ENCODE assay signal across 8 cellular contexts in genomic region chr16:22206847-22207714, GRCh38. TPM values are rescaled to one million over a fixed set of nuclear protein-coding genes. Genes with fewer than 3 reads are reported as not detected.
DNase-seq lines count a peak whose midpoint lies in the region; ATAC-seq, FAIRE-seq and TF ChIP-seq lines count a peak whose summit lies in the region.

No MANE protein-coding gene starts in this region.

- H3K36me3 Mint-ChIP-seq in endodermal cell (ENCODE audit: low read depth) (peaks cover 3% of the 10 kb centered on the region), mesothelial cell of epicardium (peaks cover 3% of the 10 kb centered on the region)

- peaks cover 6% of the 10 kb centered on the region for H3K27me3 ChIP-seq in endodermal cell (ENCODE audit: control insufficient read depth, insufficient read depth, low read length, poor library complexity, severe bottlenecking)

- H3K36me3 ChIP-seq in endodermal cell (ENCODE audit: control insufficient read depth, insufficient read depth, low read length), result no peaks in the 10 kb centered on the region

- H3K4me1 ChIP-seq in endodermal cell (ENCODE audit: control insufficient read depth, insufficient read depth, low read length), result no peaks in the 10 kb centered on the region

- H3K9me3 Mint-ChIP-seq in endodermal cell, result peaks cover 9% of the 10 kb centered on the region
- no peaks in the 10 kb centered on the region for H3K9me3 Mint-ChIP-seq in mesothelial cell of epicardium

- WGBS in endodermal cell (ENCODE audit: insufficient coverage in 1 of 2, insufficient read length in 1 of 2), 2 experiments, result 23 to 28% methylated on average over 22 to 35 of the region's 35 CpGs

- peak overlapping the region; percentile 41 for H3K9ac ChIP-seq in endodermal cell (ENCODE audit: extremely low read depth, low read length, poor library complexity, severe bottlenecking)

- peak overlapping the region; percentile 92 for H3K4me3 ChIP-seq in endodermal cell (ENCODE audit: low read length)

- peaks cover 12% of the 10 kb centered on the region for H3K27me3 Mint-ChIP-seq in endodermal cell (ENCODE audit: insufficient read depth)
- H3K27me3 Mint-ChIP-seq in mesothelial cell of epicardium (ENCODE audit: low read depth), result no peaks in the 10 kb centered on the region

- TF ChIP-seq CTCF in endodermal cell (conservative IDR thresholded peaks at IDR 0.05), result no peak
- no peak for TF ChIP-seq CTCF in mesothelial cell of epicardium (IDR thresholded peaks at IDR 0.05; ENCODE audit: unreplicated experiment)

- H3K4me3 Mint-ChIP-seq in endodermal cell (peak overlapping the region; percentile 77), mesothelial cell of epicardium (peak overlapping the region; percentile 89)

- no peaks in the 10 kb centered on the region for H3K9me3 ChIP-seq in endodermal cell (ENCODE audit: control insufficient read depth, low read length)

- FAIRE-seq in GM18507 (lab: Jason Lieb, UNC), result peak; percentile 38

- H3K4me1 Mint-ChIP-seq in endodermal cell, result no peaks in the 10 kb centered on the region
- H3K4me1 Mint-ChIP-seq in mesothelial cell of epicardium, result peaks cover 14% of the 10 kb centered on the region

- DNase-seq in GM18507 (ENCODE audit: extremely low spot score, insufficient read length, low read depth) (no peak), NCI-H82 (lab: John Stamatoyannopoulos, UW) (peak; percentile 83), endodermal cell (peak; percentile 73), mesothelial cell of epicardium (ENCODE audit: low spot score in 2 of 2, unreplicated experiment in 2 of 2) (peak in 1 of 2 experiments; percentile 50), HPDE6-E6E7 (ENCODE audit: extremely low spot score) (no peak)
- peak; percentile 58 to 84 (median 64) for DNase-seq in activated CD8-positive, alpha-beta memory T cell treated with anti-CD3 and anti-CD28 coated beads for 48 hours (ENCODE audit: low read depth in 2 of 3, low spot score in 2 of 3)
- peak; percentile 83 for DNase-seq in stimulated activated CD8-positive, alpha-beta memory T cell treated with anti-CD3 and anti-CD28 coated beads, Interleukin-4, amount 100 ng/mL, for 48 hours

- H3K27ac Mint-ChIP-seq in endodermal cell (peak overlapping the region; percentile 23), mesothelial cell of epicardium (peak overlapping the region; percentile 85)

- H3K27ac ChIP-seq in endodermal cell (ENCODE audit: low read depth, low read length), result peak overlapping the region; percentile 17

- peak; percentile 35 for ATAC-seq in HG03025 (IDR thresholded peaks at IDR 0.05; ENCODE audit: low FRiP score, unreplicated experiment)

RNA-seq across cellular contexts. Expression of gene EEF2K, which starts 1.0 kb away (rescaled TPM):
- total RNA-seq in endodermal cell, result 10 to 100 TPM in 1 of 2 donors, 1 to 10 TPM in 1; 9.8 to 15.8 TPM
- polyA plus RNA-seq in endodermal cell (2013, experiment 1 of 2), result 6.8 TPM
- polyA plus RNA-seq in endodermal cell (2013, experiment 2 of 2), result 7.8 TPM
- total RNA-seq in mesothelial cell of epicardium, result 20.4 to 22.1 TPM (median 21.4 TPM) in 3 replicates

RNA-seq across cellular contexts. Expression of gene SDR42E2, which starts 44.8 kb away (rescaled TPM):
- total RNA-seq in endodermal cell (not detected), mesothelial cell of epicardium (0.09 TPM in 2 of 3 replicates, not detected in the other)
- polyA plus RNA-seq in endodermal cell (2013, experiment 1 of 2), result 0.11 TPM
- not detected for polyA plus RNA-seq in endodermal cell (2013, experiment 2 of 2)

Comparison
In these comparisons a context has a peak if more than half of its experiments do, and no peak if none do; other contexts are left out.
1. DNase-seq: peak in NCI-H82 (single experiment), activated CD8-positive, alpha-beta memory T cell treated with anti-CD3 and anti-CD28 coated beads for 48 hours (3 of 3), endodermal cell (single experiment) and stimulated activated CD8-positive, alpha-beta memory T cell treated with anti-CD3 and anti-CD28 coated beads, Interleukin-4, amount 100 ng/mL, for 48 hours (single experiment); none in GM18507 (single experiment) and HPDE6-E6E7 (single experiment).